In the genomic region with DNA sequence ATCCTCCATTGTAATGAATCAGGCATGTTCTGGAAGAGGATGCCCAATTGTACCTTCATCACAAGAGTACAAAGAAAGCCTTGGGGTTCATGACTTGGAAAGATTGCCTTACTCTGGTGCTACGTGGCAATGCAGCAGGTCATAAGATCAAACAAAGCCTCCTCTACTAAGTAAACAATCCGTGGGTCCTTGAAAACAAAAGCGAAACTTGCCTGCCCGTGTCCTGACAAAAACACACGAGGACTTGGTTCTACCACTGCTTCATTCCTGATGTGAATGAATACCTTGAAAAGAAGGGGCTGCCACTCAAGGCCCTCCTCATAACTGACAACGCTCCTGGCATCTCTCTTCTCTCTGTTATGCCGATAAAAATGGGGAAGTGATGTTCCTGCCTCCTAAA, we compare ENCODE assay signal across 19 cellular contexts. TPM values are rescaled to one million over a fixed set of nuclear protein-coding genes. Genes with fewer than 3 reads are reported as not detected.
DNase-seq lines count a peak whose midpoint lies in the region; ATAC-seq and TF ChIP-seq lines count a peak whose summit lies in the region.
"Had no signal": no experiment of that assay in that cellular context is flagged by ENCODE, and none has a peak within 500 bp of the region (broad histone marks: within the 10 kb centered on the region; RNA-seq: fewer than 3 reads in every experiment).

No MANE protein-coding gene starts in this region.

- TF ChIP-seq CTCF in body of pancreas (IDR thresholded peaks at IDR 0.05) (no peak), testis (IDR thresholded peaks at IDR 0.05) (no peak)

- H3K27me3 ChIP-seq in body of pancreas = no peaks in the 10 kb centered on the region
- H3K27me3 ChIP-seq in mucosa of stomach (ENCODE audit: control insufficient read depth, insufficient read depth, low read length) = no peaks in the 10 kb centered on the region
- no peaks in the 10 kb centered on the region for H3K27me3 ChIP-seq in testis
- H3K27me3 ChIP-seq: vagina had no signal

- 39 to 43% methylated on average over 7 of the region's 7 CpGs for WGBS in body of pancreas, 2 donors
- 86% methylated on average over 7 of the region's 7 CpGs for WGBS in testis, 2 donors

- peak; percentile 14 for DNase-seq in DMS79 (lab: John Stamatoyannopoulos, UW)
- DNase-seq in M059J (ENCODE audit: low read depth) = peak; percentile 17
- DNase-seq in body of pancreas = peak in 3 of 4 donors; percentile 23 to 54 (median 38)
- no peak for DNase-seq in stimulated activated CD4-positive, alpha-beta T cell treated with anti-CD3 and anti-CD28 coated beads, Interleukin-2, amount 100 ng/mL, for 48 hours
- DNase-seq in testis = no peak
- no peak for DNase-seq in activated CD8-positive, alpha-beta memory T cell treated with anti-CD3 and anti-CD28 coated beads, Interleukin-2, amount 50 U/mL, for 4 hours
- DNase-seq: activated CD4-positive, alpha-beta T cell treated with anti-CD3 and anti-CD28 coated beads, Interleukin-2, amount 50 U/mL, for 48 hours; activated effector memory CD4-positive, alpha-beta T cell treated with anti-CD3 and anti-CD28 coated beads, Interleukin-2, amount 50 U/mL, for 16 hours; Karpas-422; NCI-H1048; NCI-H2081 treated with DMSO at 0.1 percent for 48 hours; NCI-H526; right cardiac atrium had no signal

- peak; percentile 72 for ATAC-seq in body of pancreas
- ATAC-seq: natural killer cell treated with Interleukin-12 subunit alpha and Interleukin-12 subunit beta and Interleukin-15 and Interleukin-18, amount 100 ng/mL, for 72 hours; right cardiac atrium; WTC11 had no signal

- TF ChIP-seq POLR2A in body of pancreas (IDR thresholded peaks at IDR 0.05) = no peak
- no peak for TF ChIP-seq POLR2A in testis (IDR thresholded peaks at IDR 0.05)

- H3K4me1 ChIP-seq in body of pancreas (peaks cover 6% of the 10 kb centered on the region), mucosa of stomach (ENCODE audit: control insufficient read depth, insufficient read depth, low read length) (peaks cover 7% of the 10 kb centered on the region), testis (no peaks in the 10 kb centered on the region)
- H3K4me1 ChIP-seq: HAP-1, parathyroid adenoma, vagina had no signal

- H3K4me3 ChIP-seq in body of pancreas (no peak overlapping the region), mucosa of stomach (ENCODE audit: low read length) (no peak overlapping the region), testis (no peak overlapping the region)
- H3K4me3 ChIP-seq: HAP-1, vagina had no signal

- H3K9ac ChIP-seq in mucosa of stomach (ENCODE audit: low read length) = peak overlapping the region; percentile 36
- H3K9ac ChIP-seq: parathyroid adenoma had no signal

- intact Hi-C loops in body of pancreas (cut with DNase I) = no loop called here
- intact Hi-C loops in testis (cut with DNase I; ENCODE audit: low total_unique reads) = no loop called here

- peak overlapping the region in 2 of 4 donors; percentile 42 to 60 for H3K27ac ChIP-seq in body of pancreas
- no peak overlapping the region for H3K27ac ChIP-seq in testis
- H3K27ac ChIP-seq: parathyroid adenoma, vagina had no signal

- no peaks in the 10 kb centered on the region for H3K9me3 ChIP-seq in body of pancreas
- no peaks in the 10 kb centered on the region for H3K9me3 ChIP-seq in mucosa of stomach (ENCODE audit: control insufficient read depth, low read length)
- no peaks in the 10 kb centered on the region for H3K9me3 ChIP-seq in testis
- H3K9me3 ChIP-seq: vagina had no signal

- H3K36me3 ChIP-seq in body of pancreas (replicated peaks in 1 of 2; ENCODE audit: insufficient read depth in 1 of 2, low read depth in 2 of 2) (peaks cover 0 to 10% of the 10 kb centered on the region in 2 donors), mucosa of stomach (ENCODE audit: control insufficient read depth, insufficient read depth, low read length) (no peaks in the 10 kb centered on the region), testis (ENCODE audit: low read depth, missing control alignments) (peaks cover 3% of the 10 kb centered on the region)
- H3K36me3 ChIP-seq: HAP-1 had no signal

RNA-seq across cellular contexts. Expression of gene ZNF563, which starts 18.9 kb away (rescaled TPM):
- 0.42 and 5.0 TPM in 2 replicates for total RNA-seq in M059J (2014; rRNA removed; shearing (Covaris generic))
- total RNA-seq in body of pancreas = 1 to 10 TPM in 1 of 2 donors, under 1 TPM in 1; 0.99 to 6.0 TPM
- 10 to 100 TPM; 13.7 to 29.1 TPM for total RNA-seq in testis
- 21.0 TPM for polyA plus RNA-seq in testis (ENCODE audit: insufficient read depth, low read depth, low replicate concordance)

RNA-seq across cellular contexts. Expression of gene ZNF44, which starts 19.9 kb away (rescaled TPM):
- total RNA-seq in M059J (2014; rRNA removed; shearing (Covaris generic)) = 4.2 and 11.5 TPM in 2 replicates
- total RNA-seq in body of pancreas (10 to 100 TPM in 1 of 2 donors, 1 to 10 TPM in 1; 8.8 to 10.5 TPM), testis (10 to 100 TPM; 22.4 to 30.2 TPM)
- 18.9 TPM for polyA plus RNA-seq in testis (ENCODE audit: insufficient read depth, low read depth, low replicate concordance)

RNA-seq across cellular contexts. Expression of gene ZNF442, which starts 50.9 kb away (rescaled TPM):
- total RNA-seq in M059J (2014; rRNA removed; shearing (Covaris generic)) = 2.8 and 3.8 TPM in 2 replicates
- total RNA-seq in body of pancreas (1 to 10 TPM in 1 of 2 donors, under 1 TPM in 1; 0.66 to 2.9 TPM), testis (1 to 10 TPM; 2.7 to 4.9 TPM)
- 1.3 TPM for polyA plus RNA-seq in testis (ENCODE audit: insufficient read depth, low read depth, low replicate concordance)

Comparison
In these comparisons a context has a peak if more than half of its experiments do, and no peak if none do; other contexts are left out.
1. DNase-seq: peak in DMS79 (single experiment), M059J (single experiment) and body of pancreas (3 of 4); none in stimulated activated CD4-positive, alpha-beta T cell treated with anti-CD3 and anti-CD28 coated beads, Interleukin-2, amount 100 ng/mL, for 48 hours (0 of 2), testis (single experiment) and activated CD8-positive, alpha-beta memory T cell treated with anti-CD3 and anti-CD28 coated beads, Interleukin-2, amount 50 U/mL, for 4 hours (single experiment).